Comparison of ENCODE assay signal across 11 cellular contexts in genomic region chr10:70131560-70131937, GRCh38. TPM values are rescaled to one million over a fixed set of nuclear protein-coding genes. Genes with fewer than 3 reads are reported as not detected.
DNase-seq lines count a peak whose midpoint lies in the region; ATAC-seq and TF ChIP-seq lines count a peak whose summit lies in the region.
"Had no signal": no experiment of that assay in that cellular context is flagged by ENCODE, and none has a peak within 500 bp of the region (broad histone marks: within the 10 kb centered on the region; RNA-seq: fewer than 3 reads in every experiment).

No MANE protein-coding gene starts in this region.

- H3K27ac ChIP-seq in RWPE2 (ENCODE audit: poor library complexity, severe bottlenecking) (no peak overlapping the region), skin epidermis (peak overlapping the region in 8 of 21 experiments; percentile 26 to 91 (median 76))

- peak overlapping the region; percentile 46 for H3K4me3 ChIP-seq in RWPE2 (ENCODE audit: severe bottlenecking)
- H3K4me3 ChIP-seq in fibroblast of the aortic adventitia (ENCODE audit: low read depth, low read length), result peak overlapping the region; percentile 77
- H3K4me3 ChIP-seq in skin epidermis, result peak overlapping the region in 4 of 7 experiments; percentile 55 to 69 (median 59)

- H3K27me3 ChIP-seq in RWPE2 (ENCODE audit: insufficient read depth, poor library complexity, severe bottlenecking), result no peaks in the 10 kb centered on the region

- peak; percentile 28 for DNase-seq in NCI-H2107 treated with DMSO at 0.1 percent for 48 hours (lab: John Stamatoyannopoulos, UW; ENCODE audit: unreplicated experiment)
- no peak for DNase-seq in NCI-H2107 (lab: John Stamatoyannopoulos, UW)
- no peak for DNase-seq in RWPE2 (ENCODE audit: low spot score)
- DNase-seq in fibroblast of the aortic adventitia (ENCODE audit: low read depth), result no peak
- no peak for DNase-seq in hippocampal formation (lab: John Stamatoyannopoulos, UW)
- DNase-seq in activated CD4-positive, alpha-beta T cell treated with anti-CD3 and anti-CD28 coated beads for 1 hour, result no peak
- DNase-seq: ACHN, left cardiac atrium, NCI-H2081 had no signal

- ATAC-seq in RWPE2 (ENCODE audit: low read depth) (peak; percentile 13; the same call in 2 of the 3 replicates), GM21360 (IDR thresholded peaks at IDR 0.05; ENCODE audit: unreplicated experiment) (no peak)

- no peak for TF ChIP-seq CTCF in RWPE2 (IDR thresholded peaks at IDR 0.05; ENCODE audit: poor library complexity, severe bottlenecking)
- TF ChIP-seq CTCF in fibroblast of the aortic adventitia (IDR thresholded peaks at IDR 0.05; ENCODE audit: insufficient read depth, low read length), result no peak

- no peaks in the 10 kb centered on the region for H3K9me3 ChIP-seq in RWPE2 (ENCODE audit: severe bottlenecking)

- peaks cover 3% of the 10 kb centered on the region; the same call in 1 of the 2 replicates for H3K36me3 ChIP-seq in RWPE2 (ENCODE audit: low read depth)

- H3K4me1 ChIP-seq in RWPE2 (ENCODE audit: insufficient read depth, poor library complexity, severe bottlenecking), result peaks cover 6% of the 10 kb centered on the region

RNA-seq across cellular contexts. Expression of gene AIFM2, which starts 1.1 kb away (rescaled TPM):
- 2.5 and 7.3 TPM in 2 replicates for total RNA-seq in fibroblast of the aortic adventitia (ENCODE audit: low replicate concordance)

RNA-seq across cellular contexts. Expression of gene TYSND1, which starts 15.0 kb away (rescaled TPM):
- total RNA-seq in fibroblast of the aortic adventitia (ENCODE audit: low replicate concordance), result 9.7 and 20.0 TPM in 2 replicates

RNA-seq across cellular contexts. Expression of gene SAR1A, which starts 38.8 kb away (rescaled TPM):
- 145 and 209 TPM in 2 replicates for total RNA-seq in fibroblast of the aortic adventitia (ENCODE audit: low replicate concordance)
